ENCODE assay signal across 1 cellular context in the genomic region with DNA sequence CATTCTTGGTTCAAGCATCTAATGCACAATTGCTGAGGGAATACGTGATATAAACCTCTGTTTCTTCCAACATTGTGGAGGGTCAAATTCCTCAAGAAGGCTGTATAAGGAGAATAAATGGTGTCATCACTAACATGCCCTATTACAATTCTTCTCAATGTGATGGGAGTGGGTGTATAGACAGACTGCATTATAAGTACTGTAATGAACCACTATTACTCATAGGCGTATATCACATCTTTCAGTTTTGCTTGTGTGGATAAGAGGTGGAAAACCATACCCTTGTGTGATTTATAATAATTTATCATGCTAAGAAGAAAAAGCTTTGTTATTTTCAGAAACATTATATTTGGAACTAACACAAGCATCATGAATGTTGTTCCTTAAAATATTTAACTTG.
TF ChIP-seq lines count a peak whose summit lies in the region.

No MANE protein-coding gene starts in this region.

TF ChIP-seq in H1, 55 proteins besides CTCF, POLR2A, EP300 and RAD21:
- TF ChIP-seq, protein P1, sequence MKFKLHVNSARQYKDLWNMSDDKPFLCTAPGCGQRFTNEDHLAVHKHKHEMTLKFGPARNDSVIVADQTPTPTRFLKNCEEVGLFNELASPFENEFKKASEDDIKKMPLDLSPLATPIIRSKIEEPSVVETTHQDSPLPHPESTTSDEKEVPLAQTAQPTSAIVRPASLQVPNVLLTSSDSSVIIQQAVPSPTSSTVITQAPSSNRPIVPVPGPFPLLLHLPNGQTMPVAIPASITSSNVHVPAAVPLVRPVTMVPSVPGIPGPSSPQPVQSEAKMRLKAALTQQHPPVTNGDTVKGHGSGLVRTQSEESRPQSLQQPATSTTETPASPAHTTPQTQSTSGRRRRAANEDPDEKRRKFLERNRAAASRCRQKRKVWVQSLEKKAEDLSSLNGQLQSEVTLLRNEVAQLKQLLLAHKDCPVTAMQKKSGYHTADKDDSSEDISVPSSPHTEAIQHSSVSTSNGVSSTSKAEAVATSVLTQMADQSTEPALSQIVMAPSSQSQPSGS (IDR thresholded peaks at IDR 0.05; ENCODE audit: low read length): no peak
- TF ChIP-seq BCL11A (IDR thresholded peaks at IDR 0.05; ENCODE audit: low read depth in 2 of 2, low read length in 2 of 2) (no peak), TAF7 (optimal IDR thresholded peaks at IDR 0.05; ENCODE audit: borderline replicate concordance, low read depth, low read length) (no peak), TBP (IDR thresholded peaks at IDR 0.05; ENCODE audit: low read depth, low read length) (no peak), POU5F1 (IDR thresholded peaks at IDR 0.05; ENCODE audit: low read depth, low read length) (no peak), EGR1 (IDR thresholded peaks at IDR 0.05; ENCODE audit: borderline replicate concordance, low read depth, low read length) (no peak), KDM1A (IDR thresholded peaks at IDR 0.05; ENCODE audit: borderline replicate concordance, low read length) (no peak), PHF8 (conservative IDR thresholded peaks at IDR 0.05; ENCODE audit: low read depth, low read length) (no peak), EZH2 (IDR thresholded peaks at IDR 0.05; ENCODE audit: low read depth, low read length, severe bottlenecking) (no peak), SAP30 (IDR thresholded peaks at IDR 0.05; ENCODE audit: insufficient read depth, insufficient replicate concordance, low read length) (no peak), SIN3A (conservative IDR thresholded peaks at IDR 0.05 in 1 of 2, IDR thresholded peaks at IDR 0.05 in 1 of 2; ENCODE audit: low read depth in 1 of 2, low read length in 2 of 2) (no peak)
